In the genomic region with DNA sequence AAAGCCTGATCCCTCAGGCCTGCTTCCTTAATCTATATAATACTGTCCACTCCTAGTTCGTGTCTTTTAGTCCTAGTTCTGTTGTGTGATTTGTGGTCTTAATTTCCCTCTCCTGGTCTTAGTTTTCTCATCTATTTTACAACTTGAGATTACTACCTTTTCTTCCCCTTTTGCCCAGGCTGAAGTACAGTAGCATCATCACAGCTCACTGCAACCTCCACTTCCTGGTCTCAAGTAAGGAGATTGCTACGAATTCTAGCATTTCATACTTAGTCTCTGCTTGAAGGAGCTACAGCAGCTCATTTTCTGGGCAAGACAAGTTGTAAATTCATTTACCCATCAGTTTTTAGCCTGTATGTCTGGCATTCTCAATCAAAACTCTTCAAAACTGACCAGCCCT, we compare ENCODE assay signal across 20 cellular contexts. TPM values are rescaled to one million over a fixed set of nuclear protein-coding genes. Genes with fewer than 3 reads are reported as not detected.
DNase-seq lines count a peak whose midpoint lies in the region; ATAC-seq and TF ChIP-seq lines count a peak whose summit lies in the region.
"Had no signal": no experiment of that assay in that cellular context is flagged by ENCODE, and none has a peak within 500 bp of the region (broad histone marks: within the 10 kb centered on the region; RNA-seq: fewer than 3 reads in every experiment).

No MANE protein-coding gene starts in this region.

- CTCF ChIA-PET in CD8-positive, alpha-beta T cell (lab: Charles Lee): no interaction called here

- H3K9me3 ChIP-seq in CD8-positive, alpha-beta T cell (ENCODE audit: low read length): no peaks in the 10 kb centered on the region
- no peaks in the 10 kb centered on the region for H3K9me3 ChIP-seq in mucosa of descending colon
- H3K9me3 ChIP-seq: adrenal gland had no signal

- no peaks in the 10 kb centered on the region for H3K36me3 ChIP-seq in CD8-positive, alpha-beta T cell (ENCODE audit: insufficient read depth, low read length)
- H3K36me3 ChIP-seq in mucosa of descending colon (ENCODE audit: low read depth): no peaks in the 10 kb centered on the region

- H3K36me3 Mint-ChIP-seq in CD8-positive, alpha-beta T cell: peaks cover 29% of the 10 kb centered on the region
- H3K36me3 Mint-ChIP-seq in HFFc6 (ENCODE audit: low read depth): peaks cover 42% of the 10 kb centered on the region
- peaks cover 10% of the 10 kb centered on the region for H3K36me3 Mint-ChIP-seq in activated T-helper 1 cell treated with anti-CD3 and anti-CD28 coated beads, Interleukin-12 subunit alpha, Interleukin-12 subunit beta, Interleukin-2, Interleukin-4 antibody, amounts not matched to agents 30 ng/mL and 10 ng/mL and 1 ng/mL, durations not matched to agents 14 hours and 24 hours and 36 hours (ENCODE audit: low read depth)
- H3K36me3 Mint-ChIP-seq: natural killer cell treated with Interleukin-12 subunit alpha and Interleukin-12 subunit beta and Interleukin-15 and Interleukin-18, amount 100 ng/mL, for 72 hours had no signal

- ATAC-seq in CD8-positive, alpha-beta T cell: no peak
- peak; percentile 15 for ATAC-seq in mucosa of descending colon
- ATAC-seq in GM18861 (IDR thresholded peaks at IDR 0.05; ENCODE audit: unreplicated experiment): no peak
- ATAC-seq in HG03095 (IDR thresholded peaks at IDR 0.05; ENCODE audit: unreplicated experiment): no peak
- ATAC-seq: K562; natural killer cell treated with Interleukin-12 subunit alpha and Interleukin-12 subunit beta and Interleukin-15 and Interleukin-18, amount 100 ng/mL, for 72 hours had no signal

- H3K27me3 Mint-ChIP-seq in CD8-positive, alpha-beta T cell (ENCODE audit: low read depth): no peaks in the 10 kb centered on the region
- no peaks in the 10 kb centered on the region; the same call in 1 of the 2 replicates for H3K27me3 Mint-ChIP-seq in HFFc6 (ENCODE audit: insufficient read depth)
- H3K27me3 Mint-ChIP-seq in activated T-helper 1 cell treated with anti-CD3 and anti-CD28 coated beads, Interleukin-12 subunit alpha, Interleukin-12 subunit beta, Interleukin-2, Interleukin-4 antibody, amounts not matched to agents 30 ng/mL and 10 ng/mL and 1 ng/mL, durations not matched to agents 14 hours and 24 hours and 36 hours (ENCODE audit: insufficient read depth): no peaks in the 10 kb centered on the region
- H3K27me3 Mint-ChIP-seq: central memory CD8-positive, alpha-beta T cell; natural killer cell treated with Interleukin-12 subunit alpha and Interleukin-12 subunit beta and Interleukin-15 and Interleukin-18, amount 100 ng/mL, for 72 hours had no signal

- peaks cover 82% of the 10 kb centered on the region for H3K4me1 Mint-ChIP-seq in CD8-positive, alpha-beta T cell (ENCODE audit: low read depth)
- peaks cover 100% of the 10 kb centered on the region for H3K4me1 Mint-ChIP-seq in HFFc6 (ENCODE audit: low read depth)
- H3K4me1 Mint-ChIP-seq in activated T-helper 1 cell treated with anti-CD3 and anti-CD28 coated beads, Interleukin-12 subunit alpha, Interleukin-12 subunit beta, Interleukin-2, Interleukin-4 antibody, amounts not matched to agents 30 ng/mL and 10 ng/mL and 1 ng/mL, durations not matched to agents 14 hours and 24 hours and 36 hours (ENCODE audit: low read depth): peaks cover 50% of the 10 kb centered on the region

- H3K4me1 ChIP-seq in CD8-positive, alpha-beta T cell (ENCODE audit: insufficient read depth, low read length): peaks cover 16% of the 10 kb centered on the region
- H3K4me1 ChIP-seq in mucosa of descending colon (ENCODE audit: low read depth): peaks cover 46% of the 10 kb centered on the region

- no peak overlapping the region for H3K4me3 Mint-ChIP-seq in CD8-positive, alpha-beta T cell
- H3K4me3 Mint-ChIP-seq in HFFc6: 0 out of 2 replicates have a peak overlapping the region, but pooled peaks have one; percentile 4
- H3K4me3 Mint-ChIP-seq in activated T-helper 1 cell treated with anti-CD3 and anti-CD28 coated beads, Interleukin-12 subunit alpha, Interleukin-12 subunit beta, Interleukin-2, Interleukin-4 antibody, amounts not matched to agents 30 ng/mL and 10 ng/mL and 1 ng/mL, durations not matched to agents 14 hours and 24 hours and 36 hours: no peak overlapping the region
- H3K4me3 Mint-ChIP-seq: central memory CD8-positive, alpha-beta T cell; immature natural killer cell; natural killer cell treated with Interleukin-12 subunit alpha and Interleukin-12 subunit beta and Interleukin-15 and Interleukin-18, amount 100 ng/mL, for 72 hours had no signal

- H3K27ac ChIP-seq in CD8-positive, alpha-beta T cell (ENCODE audit: low read depth, low read length): no peak overlapping the region
- H3K27ac ChIP-seq: adrenal gland had no signal

- DNase-seq in CD8-positive, alpha-beta T cell: no peak
- DNase-seq in HFFc6 (no peak), mucosa of descending colon (no peak), iPS-NIHi11 (ENCODE audit: low spot score) (no peak)
- DNase-seq in activated T-helper 1 cell treated with anti-CD3 and anti-CD28 coated beads, Interleukin-12 subunit alpha, Interleukin-12 subunit beta, Interleukin-2, Interleukin-4 antibody, amounts not matched to agents 30 ng/mL and 10 ng/mL and 1 ng/mL, durations not matched to agents 14 hours and 24 hours and 36 hours (ENCODE audit: low spot score): no peak
- DNase-seq: activated CD4-positive, CD25-positive, alpha-beta regulatory T cell treated with anti-CD3 and anti-CD28 coated beads, Interleukin-2, amount 50 U/mL, for 72 hours; adrenal gland; glutamatergic neuron; NCI-H1092; NCI-H2081; NCI-H524; SIG-M5; small intestine; stimulated activated CD4-positive, alpha-beta T cell treated with anti-CD3 and anti-CD28 coated beads, Interleukin-4, amount 100 ng/mL, for 4 hours had no signal

- intact Hi-C loops in CD8-positive, alpha-beta T cell (cut with DNase I, micrococcal nuclease): no loop called here
- intact Hi-C loops in activated T-helper 1 cell treated with anti-CD3 and anti-CD28 coated beads, Interleukin-12 subunit alpha, Interleukin-12 subunit beta, Interleukin-2, Interleukin-4 antibody, amounts not matched to agents 30 ng/mL and 10 ng/mL and 1 ng/mL, durations not matched to agents 14 hours and 24 hours and 36 hours (cut with micrococcal nuclease): no loop called here
- intact Hi-C loops in mucosa of descending colon (cut with DNase I, micrococcal nuclease): no loop called here

- POLR2A ChIA-PET in CD8-positive, alpha-beta T cell (lab: Charles Lee): no interaction called here

- H3K4me3 ChIP-seq in CD8-positive, alpha-beta T cell (ENCODE audit: low read depth, low read length): no peak overlapping the region
- H3K4me3 ChIP-seq in mucosa of descending colon: no peak overlapping the region
- H3K4me3 ChIP-seq: adrenal gland, K562 had no signal

- no peaks in the 10 kb centered on the region for H3K9me3 Mint-ChIP-seq in CD8-positive, alpha-beta T cell
- no peaks in the 10 kb centered on the region for H3K9me3 Mint-ChIP-seq in HFFc6
- H3K9me3 Mint-ChIP-seq in activated T-helper 1 cell treated with anti-CD3 and anti-CD28 coated beads, Interleukin-12 subunit alpha, Interleukin-12 subunit beta, Interleukin-2, Interleukin-4 antibody, amounts not matched to agents 30 ng/mL and 10 ng/mL and 1 ng/mL, durations not matched to agents 14 hours and 24 hours and 36 hours: no peaks in the 10 kb centered on the region
- H3K9me3 Mint-ChIP-seq: central memory CD8-positive, alpha-beta T cell; immature natural killer cell; natural killer cell treated with Interleukin-12 subunit alpha and Interleukin-12 subunit beta and Interleukin-15 and Interleukin-18, amount 100 ng/mL, for 72 hours had no signal

- H3K27ac Mint-ChIP-seq in CD8-positive, alpha-beta T cell: peak overlapping the region; percentile 19
- H3K27ac Mint-ChIP-seq in HFFc6: peak overlapping the region; percentile 90
- H3K27ac Mint-ChIP-seq in activated T-helper 1 cell treated with anti-CD3 and anti-CD28 coated beads, Interleukin-12 subunit alpha, Interleukin-12 subunit beta, Interleukin-2, Interleukin-4 antibody, amounts not matched to agents 30 ng/mL and 10 ng/mL and 1 ng/mL, durations not matched to agents 14 hours and 24 hours and 36 hours: peak overlapping the region; percentile 54
- H3K27ac Mint-ChIP-seq: natural killer cell treated with Interleukin-12 subunit alpha and Interleukin-12 subunit beta and Interleukin-15 and Interleukin-18, amount 100 ng/mL, for 72 hours had no signal

- TF ChIP-seq CTCF in CD8-positive, alpha-beta T cell (IDR thresholded peaks at IDR 0.05): no peak
- no peak for TF ChIP-seq CTCF in HFFc6 (IDR thresholded peaks at IDR 0.05)
- TF ChIP-seq CTCF in mucosa of descending colon (IDR thresholded peaks at IDR 0.05): no peak

- no peaks in the 10 kb centered on the region for H3K27me3 ChIP-seq in CD8-positive, alpha-beta T cell (ENCODE audit: insufficient read depth, low read length)
- H3K27me3 ChIP-seq: adrenal gland had no signal

RNA-seq across cellular contexts. Expression of a gene that starts 5.5 kb away (rescaled TPM):
- 1 to 10 TPM; 5.0 to 6.8 TPM for total RNA-seq in CD8-positive, alpha-beta T cell
- 10 to 100 TPM; 53.7 to 71.6 (median 60.3) TPM for total RNA-seq in HFFc6 (2021; fragmentation: NEBNext Ultra II Directional; extraction: Animal tissue kit (Norgen Biotek cat#: 25700))
- total RNA-seq in activated T-helper 1 cell treated with anti-CD3 and anti-CD28 coated beads, Interleukin-12 subunit alpha, Interleukin-12 subunit beta, Interleukin-2, Interleukin-4 antibody, amounts not matched to agents 30 ng/mL and 10 ng/mL and 1 ng/mL, durations not matched to agents 14 hours and 24 hours and 36 hours: 16.0 and 18.2 TPM in 2 replicates
- total RNA-seq in mucosa of descending colon: 10 to 100 TPM; 11.8 to 21.5 (median 20.0) TPM

Comparison
In these comparisons a context has a peak if more than half of its experiments do, and no peak if none do; other contexts are left out.
1. H3K27ac Mint-ChIP-seq: peak in every context shown above with its lines; median percentile 90 in HFFc6; 54 in activated T-helper 1 cell treated with anti-CD3 and anti-CD28 coated beads, Interleukin-12 subunit alpha, Interleukin-12 subunit beta, Interleukin-2, Interleukin-4 antibody, amounts not matched to agents 30 ng/mL and 10 ng/mL and 1 ng/mL, durations not matched to agents 14 hours and 24 hours and 36 hours; 19 in CD8-positive, alpha-beta T cell.